23 cellular contexts compared by ENCODE assay signal in genomic region chr2:79984476-79984875, GRCh38.
"Had no signal": no experiment of that assay in that cellular context is flagged by ENCODE, and none has a peak within 500 bp of the region (broad histone marks: within the 10 kb centered on the region; RNA-seq: fewer than 3 reads in every experiment).

No MANE protein-coding gene starts in this region.

- H3K9ac ChIP-seq: parathyroid adenoma had no signal

- H3K9me3 ChIP-seq: prostate gland, spleen, tibial artery, upper lobe of left lung, uterus had no signal

- H3K79me2 ChIP-seq: hepatocyte, parathyroid adenoma had no signal

- H3K36me3 Mint-ChIP-seq: naive thymus-derived CD4-positive, alpha-beta T cell; stimulated activated memory B cell treated with anti-CD40 and anti-IgM and Interleukin-4, amounts not matched to agents 10 μg/mL and 1 μg/mL and 100 μg/mL, for 72 hours had no signal

- ATAC-seq: foreskin keratinocyte; naive thymus-derived CD4-positive, alpha-beta T cell; sciatic nerve; stimulated activated memory B cell treated with anti-CD40 and anti-IgM and Interleukin-4, amounts not matched to agents 10 μg/mL and 1 μg/mL and 100 μg/mL, for 72 hours had no signal

- H3K27ac ChIP-seq: coronary artery, foreskin keratinocyte, hepatocyte, parathyroid adenoma, prostate gland, spleen, tibial artery, upper lobe of left lung, uterus had no signal

- DNase-seq: effector CD4-positive, alpha-beta T cell; endodermal cell; erythroblast; foreskin keratinocyte; kidney glomerular epithelial cell; mesendoderm; naive thymus-derived CD4-positive, alpha-beta T cell; nephron progenitor cell; retina; spleen; stimulated activated CD4-positive, alpha-beta T cell treated with anti-CD3 and anti-CD28 coated beads, Interleukin-15, amount 100 ng/mL, for 24 hours; stimulated activated CD4-positive, alpha-beta T cell treated with anti-CD3 and anti-CD28 coated beads, Interleukin-1b, Interleukin-23, amount 100 ng/mL, for 48 hours; stimulated activated CD4-positive, alpha-beta T cell treated with anti-CD3 and anti-CD28 coated beads, Interleukin-4, amount 100 ng/mL, for 24 hours; tibial artery; upper lobe of left lung; uterus had no signal

- H3K4me2 ChIP-seq: hepatocyte had no signal

- H3K36me3 ChIP-seq: prostate gland, spleen, tibial artery, upper lobe of left lung, uterus had no signal

- H3K27me3 Mint-ChIP-seq: naive thymus-derived CD4-positive, alpha-beta T cell; stimulated activated memory B cell treated with anti-CD40 and anti-IgM and Interleukin-4, amounts not matched to agents 10 μg/mL and 1 μg/mL and 100 μg/mL, for 72 hours; stimulated activated naive CD8-positive, alpha-beta T cell treated with anti-CD3 and anti-CD28 coated beads, Interleukin-15, Interleukin-2, amounts not matched to agents 100 ng/mL and 50 ng/mL, for 24 hours had no signal

- H3K4me1 Mint-ChIP-seq: naive thymus-derived CD4-positive, alpha-beta T cell; nephron progenitor cell; stimulated activated memory B cell treated with anti-CD40 and anti-IgM and Interleukin-4, amounts not matched to agents 10 μg/mL and 1 μg/mL and 100 μg/mL, for 72 hours had no signal

- H3K27me3 ChIP-seq: foreskin keratinocyte, hepatocyte, spleen, tibial artery, upper lobe of left lung, uterus had no signal

- H2AFZ ChIP-seq: hepatocyte, parathyroid adenoma had no signal

- H3K4me3 ChIP-seq: coronary artery, hepatocyte, prostate gland, spleen, tibial artery, upper lobe of left lung, uterus had no signal

- H3K4me1 ChIP-seq: foreskin keratinocyte, parathyroid adenoma, prostate gland, spleen, tibial artery, upper lobe of left lung, uterus had no signal

- H3K9me3 Mint-ChIP-seq: endodermal cell; nephron progenitor cell; stimulated activated memory B cell treated with anti-CD40 and anti-IgM and Interleukin-4, amounts not matched to agents 10 μg/mL and 1 μg/mL and 100 μg/mL, for 72 hours; stimulated activated naive CD8-positive, alpha-beta T cell treated with anti-CD3 and anti-CD28 coated beads, Interleukin-15, Interleukin-2, amounts not matched to agents 100 ng/mL and 50 ng/mL, for 24 hours had no signal

- H3K4me3 Mint-ChIP-seq: endodermal cell; naive thymus-derived CD4-positive, alpha-beta T cell; nephron progenitor cell; stimulated activated memory B cell treated with anti-CD40 and anti-IgM and Interleukin-4, amounts not matched to agents 10 μg/mL and 1 μg/mL and 100 μg/mL, for 72 hours; stimulated activated naive CD8-positive, alpha-beta T cell treated with anti-CD3 and anti-CD28 coated beads, Interleukin-15, Interleukin-2, amounts not matched to agents 100 ng/mL and 50 ng/mL, for 24 hours had no signal

- H3K27ac Mint-ChIP-seq: endodermal cell; naive thymus-derived CD4-positive, alpha-beta T cell; nephron progenitor cell; stimulated activated memory B cell treated with anti-CD40 and anti-IgM and Interleukin-4, amounts not matched to agents 10 μg/mL and 1 μg/mL and 100 μg/mL, for 72 hours; stimulated activated naive CD8-positive, alpha-beta T cell treated with anti-CD3 and anti-CD28 coated beads, Interleukin-15, Interleukin-2, amounts not matched to agents 100 ng/mL and 50 ng/mL, for 24 hours had no signal
